Comparison of ENCODE assay signal across 26 cellular contexts in genomic region chr19:11860721-11861120, GRCh38.
"Had no signal": no experiment of that assay in that cellular context is flagged by ENCODE, and none has a peak within 500 bp of the region (broad histone marks: within the 10 kb centered on the region; RNA-seq: fewer than 3 reads in every experiment).

No MANE protein-coding gene starts in this region.

- H3K36me3 ChIP-seq: colonic mucosa, gastrocnemius medialis, lower lobe of right lung had no signal

- FAIRE-seq: endometrium, kidney had no signal

- ATAC-seq: effector memory CD8-positive, alpha-beta T cell; esophagus mucosa; gastrocnemius medialis; heart right ventricle; left lung; left ventricle myocardium superior; lower lobe of right lung had no signal

- DNase-seq: colonic mucosa; cortex of kidney; effector CD8-positive, alpha-beta T cell; effector memory CD8-positive, alpha-beta T cell; endodermal cell; erythroblast; esophagus squamous epithelium; foreskin fibroblast; foreskin melanocyte; gastrocnemius medialis; glutamatergic neuron; head of caudate nucleus; heart right ventricle; hippocampal formation; immature natural killer cell; islet precursor cell; kidney; kidney glomerular epithelial cell; left lung; left ventricle myocardium superior; lower lobe of right lung; mesendoderm; midbrain had no signal

- H3K9me3 ChIP-seq: colonic mucosa, gastrocnemius medialis had no signal

- H3K27ac ChIP-seq: colonic mucosa, epithelial cell of prostate, esophagus squamous epithelium, gastrocnemius medialis, heart right ventricle, left lung, lower lobe of right lung had no signal

- H3K4me3 ChIP-seq: colonic mucosa, esophagus squamous epithelium, gastrocnemius medialis, heart right ventricle, left lung, lower lobe of right lung had no signal

- H3K4me1 ChIP-seq: colonic mucosa, gastrocnemius medialis, heart right ventricle, left lung, lower lobe of right lung had no signal

- H3K27me3 ChIP-seq: colonic mucosa, esophagus squamous epithelium, gastrocnemius medialis, heart right ventricle, left lung had no signal
